ENCODE assay signal across 21 cellular contexts in the genomic region with DNA sequence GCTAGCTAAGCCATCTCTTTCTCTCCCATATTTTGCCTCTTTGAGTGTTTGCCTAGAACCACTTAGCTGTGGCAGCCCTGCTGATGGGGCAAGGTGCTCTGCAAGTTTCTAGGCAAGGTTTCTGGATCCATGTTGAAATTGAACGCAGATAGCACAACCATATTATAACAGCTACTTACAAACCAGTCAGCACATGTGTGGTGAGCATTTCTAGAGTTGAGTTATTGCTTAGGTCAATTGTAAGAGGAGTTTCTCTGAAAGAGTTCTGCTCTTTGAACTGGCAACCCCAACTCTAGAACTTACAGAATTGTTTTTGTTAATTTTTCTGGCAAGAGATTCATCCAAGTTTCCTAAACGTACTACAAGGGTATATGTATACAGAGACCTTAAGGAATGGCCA.
DNase-seq lines count a peak whose midpoint lies in the region; TF ChIP-seq lines count a peak whose summit lies in the region.
"Had no signal": no experiment of that assay in that cellular context is flagged by ENCODE, and none has a peak within 500 bp of the region (broad histone marks: within the 10 kb centered on the region; RNA-seq: fewer than 3 reads in every experiment).

No MANE protein-coding gene starts in this region.

- DNase-seq in cardiac muscle cell (ENCODE audit: low read depth in 1 of 2, low spot score in 1 of 2) (no peak), right atrium auricular region (ENCODE audit: low spot score) (no peak), immature natural killer cell (no peak), progenitor cell of endocrine pancreas (ENCODE audit: low spot score, unreplicated experiment) (no peak), OCI-M2 (lab: John Stamatoyannopoulos, UW; ENCODE audit: unreplicated experiment) (no peak)
- DNase-seq in activated CD4-positive, alpha-beta T cell treated with anti-CD3 and anti-CD28 coated beads, Interleukin-2, amount 50 U/mL, for 4 hours: no peak
- DNase-seq: BE2C; Caco-2; CD4-positive, alpha-beta T cell; DMS 273 treated with DMSO at 0.1 percent for 48 hours; DMS79 treated with DMSO at 0.1 percent for 48 hours; MM.1S; NCI-H1092; NCI-H1436; NCI-H1930; NCI-H345; NCI-H524; NCI-H82; Peyer's patch had no signal

- H3K27ac ChIP-seq in cardiac muscle cell (peak overlapping the region; percentile 83), right atrium auricular region (no peak overlapping the region)
- H3K27ac ChIP-seq: Peyer's patch had no signal

- H3K9me3 ChIP-seq in cardiac muscle cell (ENCODE audit: low read depth) (no peaks in the 10 kb centered on the region), right atrium auricular region (no peaks in the 10 kb centered on the region), Loucy (ENCODE audit: insufficient read depth, low read depth, low read length) (no peaks in the 10 kb centered on the region)
- H3K9me3 ChIP-seq: BE2C, Caco-2, HAP-1, Peyer's patch had no signal

- H3K9me3 Mint-ChIP-seq in immature natural killer cell: no peaks in the 10 kb centered on the region
- H3K9me3 Mint-ChIP-seq in progenitor cell of endocrine pancreas (ENCODE audit: low read depth): no peaks in the 10 kb centered on the region
- H3K9me3 Mint-ChIP-seq: CD4-positive, alpha-beta T cell had no signal

- H3F3A ChIP-seq in Loucy (ENCODE audit: low read depth): peaks cover 12% of the 10 kb centered on the region

- peak overlapping the region; percentile 84 for H3K4me2 ChIP-seq in Loucy (ENCODE audit: low read depth, low read length, poor library complexity, severe bottlenecking)

- no peaks in the 10 kb centered on the region for H3K27me3 Mint-ChIP-seq in immature natural killer cell (ENCODE audit: low read depth in 3 of 3)
- no peaks in the 10 kb centered on the region for H3K27me3 Mint-ChIP-seq in progenitor cell of endocrine pancreas
- H3K27me3 Mint-ChIP-seq: CD4-positive, alpha-beta T cell had no signal

- H3K4me1 ChIP-seq in cardiac muscle cell (ENCODE audit: low read depth) (peaks cover 31% of the 10 kb centered on the region), right atrium auricular region (peaks cover 0 to 15% of the 10 kb centered on the region in 2 donors), Loucy (ENCODE audit: insufficient read depth, low read length, poor library complexity, severe bottlenecking) (peaks cover 38% of the 10 kb centered on the region)
- H3K4me1 ChIP-seq: BE2C, Caco-2, HAP-1, Peyer's patch had no signal

- H2AFZ ChIP-seq in Loucy (ENCODE audit: low read length): no peak overlapping the region

- H4K20me1 ChIP-seq in Loucy (ENCODE audit: insufficient read depth, low read length, poor library complexity, severe bottlenecking): no peaks in the 10 kb centered on the region

- no peaks in the 10 kb centered on the region for H3K9me2 ChIP-seq in Loucy (replicated peaks; ENCODE audit: low read depth, low read length)

- H3K4me1 Mint-ChIP-seq in immature natural killer cell (peaks cover 45 to 62% of the 10 kb centered on the region in 2 donors), progenitor cell of endocrine pancreas (ENCODE audit: low read depth) (peaks cover 2% of the 10 kb centered on the region)

- H3K27ac Mint-ChIP-seq in immature natural killer cell (peak overlapping the region; percentile 78 to 94 (median 87)), progenitor cell of endocrine pancreas (no peak overlapping the region)
- H3K27ac Mint-ChIP-seq: CD4-positive, alpha-beta T cell had no signal

- no peak overlapping the region for H3K4me3 ChIP-seq in cardiac muscle cell
- H3K4me3 ChIP-seq in right atrium auricular region: no peak overlapping the region
- peak overlapping the region; percentile 69 for H3K4me3 ChIP-seq in Loucy (ENCODE audit: low read length, poor library complexity, severe bottlenecking)
- H3K4me3 ChIP-seq: HAP-1, Peyer's patch had no signal

- H3K4me3 Mint-ChIP-seq in immature natural killer cell (peak overlapping the region; percentile 39 to 77 (median 71)), progenitor cell of endocrine pancreas (ENCODE audit: low read depth) (no peak overlapping the region)
- H3K4me3 Mint-ChIP-seq: CD4-positive, alpha-beta T cell had no signal

- no peaks in the 10 kb centered on the region for H3K36me3 Mint-ChIP-seq in immature natural killer cell
- H3K36me3 Mint-ChIP-seq in progenitor cell of endocrine pancreas (ENCODE audit: insufficient read depth): no peaks in the 10 kb centered on the region

- no peaks in the 10 kb centered on the region for H3K79me2 ChIP-seq in Loucy (ENCODE audit: insufficient read depth, low read length)

- H3K27me3 ChIP-seq in cardiac muscle cell: no peaks in the 10 kb centered on the region
- no peaks in the 10 kb centered on the region for H3K27me3 ChIP-seq in right atrium auricular region
- no peaks in the 10 kb centered on the region for H3K27me3 ChIP-seq in Loucy (ENCODE audit: insufficient read depth, low read length, poor library complexity, severe bottlenecking)
- H3K27me3 ChIP-seq: BE2C, Peyer's patch had no signal

- H3K36me3 ChIP-seq in cardiac muscle cell (no peaks in the 10 kb centered on the region), right atrium auricular region (no peaks in the 10 kb centered on the region), Loucy (ENCODE audit: insufficient read depth, low read length) (no peaks in the 10 kb centered on the region)
- H3K36me3 ChIP-seq: BE2C, HAP-1, Peyer's patch had no signal

- peak overlapping the region; percentile 66 for H3K9ac ChIP-seq in Loucy (ENCODE audit: low read depth, low read length, poor library complexity, severe bottlenecking)

- TF ChIP-seq CTCF in cardiac muscle cell (IDR thresholded peaks at IDR 0.05; ENCODE audit: low read depth, low read length) (no peak), right atrium auricular region (IDR thresholded peaks at IDR 0.05) (no peak), Loucy (conservative IDR thresholded peaks at IDR 0.05; ENCODE audit: low read length) (no peak), progenitor cell of endocrine pancreas (IDR thresholded peaks at IDR 0.05; ENCODE audit: unreplicated experiment) (no peak)
